9 cellular contexts compared by ENCODE assay signal in the genomic region with DNA sequence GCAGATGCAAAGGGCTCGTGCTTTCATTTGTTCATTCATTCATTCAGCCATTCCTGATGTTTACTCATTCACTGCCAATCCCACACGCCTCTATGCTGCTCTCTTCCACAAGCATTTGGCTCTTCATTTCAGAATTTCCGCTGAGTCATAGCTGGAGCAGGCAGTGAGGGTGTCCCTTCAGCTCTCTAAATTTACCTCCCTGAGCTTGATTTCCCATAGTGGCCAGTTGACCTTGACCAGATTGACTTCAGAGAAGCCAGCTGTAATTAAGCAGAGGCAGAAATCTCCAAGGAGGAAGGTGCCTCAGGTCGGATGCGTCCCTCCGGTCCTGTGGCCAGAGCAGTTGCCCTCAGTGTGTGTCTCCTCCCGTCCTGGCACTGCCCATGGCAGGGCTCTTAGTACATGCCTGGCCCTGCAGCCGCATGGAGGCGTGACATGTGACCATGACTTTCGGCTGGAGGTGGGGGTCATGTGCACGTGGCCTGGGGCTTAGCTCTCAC.
A peak's percentile ranks its signal among the peaks of the same experiment; 100 is the strongest.
DNase-seq lines count a peak whose midpoint lies in the region; ATAC-seq, FAIRE-seq and TF ChIP-seq lines count a peak whose summit lies in the region.
"Had no signal": no experiment of that assay in that cellular context is flagged by ENCODE, and none has a peak within 500 bp of the region (broad histone marks: within the 10 kb centered on the region; RNA-seq: fewer than 3 reads in every experiment).

No MANE protein-coding gene starts in this region.

- H3K4ac ChIP-seq in neuronal stem cell (ENCODE audit: low read length) = no peak overlapping the region

- H3K4me1 ChIP-seq in esophagus muscularis mucosa (peaks cover 23 to 25% (median 25%) of the 10 kb centered on the region in 4 donors), neuronal stem cell (ENCODE audit: control insufficient read depth in 2 of 2, insufficient read depth in 1 of 2, low read depth in 1 of 2, low read length in 2 of 2) (peaks cover 0 to 5% of the 10 kb centered on the region in 2 donors)

- no peak overlapping the region for H2BK12ac ChIP-seq in neuronal stem cell (ENCODE audit: low read length)

- no peak for TF ChIP-seq EP300 in esophagus muscularis mucosa (IDR thresholded peaks at IDR 0.05)

- TF ChIP-seq POLR2A in esophagus muscularis mucosa (IDR thresholded peaks at IDR 0.05; ENCODE audit: low read depth) = no peak

- no peak overlapping the region for H2BK5ac ChIP-seq in neuronal stem cell (ENCODE audit: low read length)

- H3K27ac ChIP-seq in esophagus muscularis mucosa (replicated peaks in 1 of 4) (peak overlapping the region in 3 of 4 donors; percentile 0 to 59 (median 15)), neuronal stem cell (replicated peaks; ENCODE audit: low read length) (no peak overlapping the region)
- H3K27ac ChIP-seq: KMS-11 had no signal

- 65% methylated on average over 11 of the region's 11 CpGs for WGBS in esophagus muscularis mucosa
- WGBS in neuronal stem cell (ENCODE audit: extremely low coverage in 2 of 2, insufficient read length in 2 of 2, insufficient replicate concordance in 1 of 2), 2 donors = no CpG with 5 or more reads among the region's 11 CpGs

- H3K14ac ChIP-seq in neuronal stem cell (ENCODE audit: low read length) = no peak overlapping the region

- intact Hi-C loops in esophagus muscularis mucosa (cut with DNase I) = no loop called here

- H3K36me3 ChIP-seq in esophagus muscularis mucosa (no peaks in the 10 kb centered on the region), neuronal stem cell (replicated peaks in 1 of 2; ENCODE audit: control insufficient read depth in 2 of 2, insufficient read depth in 2 of 2, low read length in 2 of 2) (no peaks in the 10 kb centered on the region)

- no peak overlapping the region for H2AFZ ChIP-seq in neuronal stem cell (ENCODE audit: low read length)

- H2AK5ac ChIP-seq in neuronal stem cell (ENCODE audit: low read depth, low read length) = no peak overlapping the region

- no peak for ATAC-seq in GM21576 (IDR thresholded peaks at IDR 0.05; ENCODE audit: unreplicated experiment)

- no peak overlapping the region for H2BK15ac ChIP-seq in neuronal stem cell (ENCODE audit: low read length)

- peak; percentile 38 for DNase-seq in Ammon's horn (ENCODE audit: low spot score)
- DNase-seq in RCC 7860 (ENCODE audit: low spot score) = peak; percentile 46
- DNase-seq in esophagus muscularis mucosa (ENCODE audit: extremely low spot score) = no peak
- DNase-seq in neuronal stem cell (ENCODE audit: low spot score) = no peak
- no peak for DNase-seq in NCI-H446 (lab: John Stamatoyannopoulos, UW)
- no peak for DNase-seq in GM20000 (ENCODE audit: low spot score)
- DNase-seq in stimulated activated naive CD4-positive, alpha-beta T cell (lab: John Stamatoyannopoulos, UW) = no peak

- peak overlapping the region; percentile 25 for H3K18ac ChIP-seq in neuronal stem cell (ENCODE audit: low read length)

- H3K79me1 ChIP-seq in neuronal stem cell (ENCODE audit: low read depth, low read length) = no peaks in the 10 kb centered on the region

- no peak overlapping the region for H2BK120ac ChIP-seq in neuronal stem cell (ENCODE audit: low read depth, low read length)

- H3K4me3 ChIP-seq in esophagus muscularis mucosa (peak overlapping the region in 1 of 4 donors; percentile 11), neuronal stem cell (ENCODE audit: low read length in 2 of 2) (no peak overlapping the region)

- H3K9me3 ChIP-seq in esophagus muscularis mucosa = no peaks in the 10 kb centered on the region
- H3K9me3 ChIP-seq in neuronal stem cell (replicated peaks in 1 of 2; ENCODE audit: control insufficient read depth in 2 of 2, insufficient read depth in 1 of 2, low read depth in 1 of 2, low read length in 2 of 2) = no peaks in the 10 kb centered on the region

- H4K8ac ChIP-seq in neuronal stem cell (ENCODE audit: low read depth, low read length) = no peak overlapping the region

- no peak for FAIRE-seq in RCC 7860 (lab: Jason Lieb, UNC)

- peak overlapping the region; percentile 25 for H3K9ac ChIP-seq in neuronal stem cell (ENCODE audit: low read depth, low read length, poor library complexity)
- H3K9ac ChIP-seq: KMS-11 had no signal

- H3K4me2 ChIP-seq in neuronal stem cell (ENCODE audit: insufficient read depth, low read length, poor library complexity, severe bottlenecking) = no peak overlapping the region
- H3K4me2 ChIP-seq: KMS-11 had no signal

- H3K27me3 ChIP-seq in esophagus muscularis mucosa = no peaks in the 10 kb centered on the region
- no peaks in the 10 kb centered on the region for H3K27me3 ChIP-seq in neuronal stem cell (ENCODE audit: control insufficient read depth in 3 of 3, insufficient read depth in 3 of 3, low read depth in 1 of 3, low read length in 3 of 3)

- no peak overlapping the region for H3K23ac ChIP-seq in neuronal stem cell (ENCODE audit: low read depth, low read length, poor library complexity)

- TF ChIP-seq CTCF in esophagus muscularis mucosa (IDR thresholded peaks at IDR 0.05) (no peak), GM20000 (IDR thresholded peaks at IDR 0.05; ENCODE audit: extremely low read depth, missing control alignments) (no peak)

- H4K91ac ChIP-seq in neuronal stem cell (ENCODE audit: low read depth, low read length, poor library complexity) = no peak overlapping the region

Comparison
In these comparisons a context has a peak if more than half of its experiments do, and no peak if none do; other contexts are left out.
1. DNase-seq: peak in Ammon's horn (single experiment) and RCC 7860 (single experiment); none in esophagus muscularis mucosa (single experiment), neuronal stem cell (single experiment), NCI-H446 (0 of 2), GM20000 (single experiment) and stimulated activated naive CD4-positive, alpha-beta T cell (0 of 6).